14 cellular contexts compared by ENCODE assay signal in genomic region chr10:95818010-95818409, GRCh38.
DNase-seq lines count a peak whose midpoint lies in the region; ATAC-seq, FAIRE-seq and TF ChIP-seq lines count a peak whose summit lies in the region.
"Had no signal": no experiment of that assay in that cellular context is flagged by ENCODE, and none has a peak within 500 bp of the region (broad histone marks: within the 10 kb centered on the region; RNA-seq: fewer than 3 reads in every experiment).

No MANE protein-coding gene starts in this region.

- no peak for ATAC-seq in stimulated activated effector memory CD8-positive, alpha-beta T cell treated with anti-CD3 and anti-CD28 coated beads, Interleukin-12 subunit alpha, Interleukin-12 subunit beta, amount 100 ng/mL, for 72 hours
- ATAC-seq in left ventricle myocardium superior: no peak

- no peak for TF ChIP-seq EP300 in esophagus muscularis mucosa (IDR thresholded peaks at IDR 0.05)

- intact Hi-C loops in esophagus muscularis mucosa (cut with DNase I) (no loop called here), left ventricle myocardium superior (cut with micrococcal nuclease) (no loop called here)

- WGBS in esophagus muscularis mucosa: 90% methylated on average over 1 of the region's 1 CpG

- FAIRE-seq in GM12892 (lab: Jason Lieb, UNC): peak; percentile 57

- H3K27me3 ChIP-seq in SJSA1 (replicated peaks): no peaks in the 10 kb centered on the region
- no peaks in the 10 kb centered on the region for H3K27me3 ChIP-seq in esophagus muscularis mucosa

- in situ Hi-C loops in GM13977 (cut with MboI; ENCODE audit: low pct_unique_long_range_greater_than_20kb, low sequenced_read_pairs, unreplicated experiment): no loop called here

- peaks cover 38% of the 10 kb centered on the region for H3K4me1 ChIP-seq in SJSA1 (replicated peaks)
- H3K4me1 ChIP-seq in esophagus muscularis mucosa: peaks cover 30 to 46% (median 41%) of the 10 kb centered on the region in 4 donors

- H3K9me3 Mint-ChIP-seq in stimulated activated effector memory CD8-positive, alpha-beta T cell treated with anti-CD3 and anti-CD28 coated beads, Interleukin-12 subunit alpha, Interleukin-12 subunit beta, amount 100 ng/mL, for 72 hours: peaks cover 3% of the 10 kb centered on the region

- peaks cover 40% of the 10 kb centered on the region for H3K4me1 Mint-ChIP-seq in stimulated activated effector memory CD8-positive, alpha-beta T cell treated with anti-CD3 and anti-CD28 coated beads, Interleukin-12 subunit alpha, Interleukin-12 subunit beta, amount 100 ng/mL, for 72 hours

- TF ChIP-seq CTCF in esophagus muscularis mucosa (IDR thresholded peaks at IDR 0.05) (no peak), GM13977 (IDR thresholded peaks at IDR 0.05; ENCODE audit: extremely low read depth, insufficient read depth, missing control alignments) (no peak)

- TF ChIP-seq POLR2A in GM12892 (IDR thresholded peaks at IDR 0.05; ENCODE audit: low read depth, low read length) (no peak), esophagus muscularis mucosa (IDR thresholded peaks at IDR 0.05; ENCODE audit: low read depth) (no peak)

- peak overlapping the region; percentile 15 for H3K27ac Mint-ChIP-seq in stimulated activated effector memory CD8-positive, alpha-beta T cell treated with anti-CD3 and anti-CD28 coated beads, Interleukin-12 subunit alpha, Interleukin-12 subunit beta, amount 100 ng/mL, for 72 hours

- H3K4me3 ChIP-seq in SJSA1: no peak overlapping the region
- H3K4me3 ChIP-seq in esophagus muscularis mucosa: no peak overlapping the region

- DNase-seq in GM12892 (ENCODE audit: insufficient read length): no peak
- no peak for DNase-seq in SJSA1 (ENCODE audit: low read depth in 1 of 2, low spot score in 2 of 2)
- no peak for DNase-seq in esophagus muscularis mucosa (ENCODE audit: extremely low spot score)
- DNase-seq in stimulated activated effector memory CD8-positive, alpha-beta T cell treated with anti-CD3 and anti-CD28 coated beads, Interleukin-12 subunit alpha, Interleukin-12 subunit beta, amount 100 ng/mL, for 72 hours (ENCODE audit: low spot score in 2 of 2): no peak
- no peak for DNase-seq in stimulated activated CD4-positive, alpha-beta T cell treated with anti-CD3 and anti-CD28 coated beads, Interleukin-4, amount 100 ng/mL, for 4 hours
- DNase-seq in left ventricle myocardium superior: no peak
- no peak for DNase-seq in GM13977 (ENCODE audit: low spot score)
- no peak for DNase-seq in NCI-H446 treated with DMSO at 0.1 percent for 48 hours (lab: John Stamatoyannopoulos, UW)
- DNase-seq: GF-D8, H7, Karpas-422, NCI-H1105 treated with DMSO at 0.1 percent for 48 hours, NCI-H1694 treated with DMSO at 0.1 percent for 48 hours had no signal

- no peaks in the 10 kb centered on the region for H3K9me3 ChIP-seq in SJSA1 (replicated peaks)
- no peaks in the 10 kb centered on the region for H3K9me3 ChIP-seq in esophagus muscularis mucosa

- peak overlapping the region; percentile 40 for H3K27ac ChIP-seq in SJSA1
- H3K27ac ChIP-seq in esophagus muscularis mucosa (replicated peaks in 1 of 4): peak overlapping the region in 3 of 4 donors; percentile 6 to 46 (median 30)

- no peak overlapping the region for H3K4me3 Mint-ChIP-seq in stimulated activated effector memory CD8-positive, alpha-beta T cell treated with anti-CD3 and anti-CD28 coated beads, Interleukin-12 subunit alpha, Interleukin-12 subunit beta, amount 100 ng/mL, for 72 hours
- H3K4me3 Mint-ChIP-seq: CD14-positive monocyte had no signal

- H3K36me3 ChIP-seq in SJSA1: no peaks in the 10 kb centered on the region
- no peaks in the 10 kb centered on the region for H3K36me3 ChIP-seq in esophagus muscularis mucosa

- H3K36me3 Mint-ChIP-seq in stimulated activated effector memory CD8-positive, alpha-beta T cell treated with anti-CD3 and anti-CD28 coated beads, Interleukin-12 subunit alpha, Interleukin-12 subunit beta, amount 100 ng/mL, for 72 hours: peaks cover 6% of the 10 kb centered on the region
